ENCODE assay signal across 7 cellular contexts in the genomic region with DNA sequence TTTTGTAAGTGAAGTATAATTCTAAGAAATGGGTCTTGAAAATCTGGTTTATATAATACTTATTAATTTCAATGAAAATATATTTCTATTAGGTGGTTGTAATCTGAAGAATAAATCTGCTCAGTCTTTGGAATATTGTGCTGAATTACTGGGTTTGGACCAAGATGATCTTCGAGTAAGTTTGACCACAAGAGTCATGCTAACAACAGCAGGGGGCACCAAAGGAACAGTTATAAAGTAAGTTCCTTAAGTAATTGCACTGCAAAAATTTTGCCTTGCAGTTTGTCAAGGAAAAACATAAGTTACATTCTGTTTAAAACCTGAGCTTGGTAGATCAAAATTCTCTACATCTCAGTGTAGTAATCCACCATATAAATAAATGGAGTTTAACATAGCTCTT.
DNase-seq lines count a peak whose midpoint lies in the region; ATAC-seq and TF ChIP-seq lines count a peak whose summit lies in the region.

No MANE protein-coding gene starts in this region.

- no peaks in the 10 kb centered on the region for H3K27me3 Mint-ChIP-seq in Caco-2 (ENCODE audit: insufficient read depth, unreplicated experiment)
- H3K27me3 Mint-ChIP-seq in chondrocyte (ENCODE audit: low read depth): no peaks in the 10 kb centered on the region

- intact Hi-C loops in Caco-2 (cut with micrococcal nuclease; ENCODE audit: unreplicated experiment) (loop anchor here (1.0 kb wide), 1 partner anchor 77 kb away; no protein-coding TSS in a partner anchor), mucosa of descending colon (cut with DNase I, micrococcal nuclease) (no loop called here)

- H3K4me1 Mint-ChIP-seq in Caco-2 (ENCODE audit: low read depth, unreplicated experiment) (peaks cover 6% of the 10 kb centered on the region), chondrocyte (ENCODE audit: low read depth) (peaks cover 29% of the 10 kb centered on the region)

- no peak overlapping the region for H3K4me3 ChIP-seq in Caco-2 (ENCODE audit: low read depth, low read length)
- H3K4me3 ChIP-seq in mucosa of descending colon: no peak overlapping the region

- DNase-seq in Caco-2 (peak in 1 of 2 experiments; percentile 54), NCI-H82 (lab: John Stamatoyannopoulos, UW) (peak; percentile 79), chondrocyte (ENCODE audit: low spot score) (no peak), mucosa of descending colon (peak in 1 of 3 donors; percentile 81), cerebellum (ENCODE audit: low spot score) (no peak)

- TF ChIP-seq CTCF in Caco-2 (IDR thresholded peaks at IDR 0.05; ENCODE audit: insufficient read depth in 1 of 2, low read depth in 1 of 2, low read length in 1 of 2, severe bottlenecking in 1 of 2, unreplicated experiment in 1 of 2): peak; percentile 42 to 54
- peak; percentile 83 for TF ChIP-seq CTCF in chondrocyte (IDR thresholded peaks at IDR 0.05)
- TF ChIP-seq CTCF in mucosa of descending colon (IDR thresholded peaks at IDR 0.05): no peak

- no peaks in the 10 kb centered on the region for H3K27me3 ChIP-seq in Caco-2 (replicated peaks; ENCODE audit: control insufficient read depth, insufficient read depth, low read length)

- no peaks in the 10 kb centered on the region for H3K9me3 Mint-ChIP-seq in Caco-2 (ENCODE audit: unreplicated experiment)
- H3K9me3 Mint-ChIP-seq in chondrocyte (ENCODE audit: low read depth): no peaks in the 10 kb centered on the region

- no peaks in the 10 kb centered on the region for H3K9me3 ChIP-seq in Caco-2
- no peaks in the 10 kb centered on the region for H3K9me3 ChIP-seq in mucosa of descending colon

- POLR2A ChIA-PET in Caco-2 (lab: Charles Lee): no interaction called here

- BruUV-seq in Caco-2 (replicated peaks; lab: Mats Ljungman, UMichigan): no TSS peak

- H3K4me1 ChIP-seq in Caco-2: peaks cover 11% of the 10 kb centered on the region
- H3K4me1 ChIP-seq in mucosa of descending colon (ENCODE audit: low read depth): peaks cover 6% of the 10 kb centered on the region

- H3K27ac Mint-ChIP-seq in Caco-2 (ENCODE audit: unreplicated experiment) (no peak overlapping the region), chondrocyte (ENCODE audit: unreplicated experiment) (no peak overlapping the region)

- CTCF ChIA-PET in Caco-2 (lab: Charles Lee): interaction anchor here (1.3 kb wide), 1 partner anchor 38 kb away, joined by 6 read pairs; no protein-coding TSS in a partner anchor

- H3K36me3 ChIP-seq in Caco-2 (ENCODE audit: control insufficient read depth, insufficient read depth, low read length) (no peaks in the 10 kb centered on the region), mucosa of descending colon (ENCODE audit: low read depth) (no peaks in the 10 kb centered on the region)

- ATAC-seq in GM18867 (IDR thresholded peaks at IDR 0.05; ENCODE audit: unreplicated experiment): peak; percentile 48
- ATAC-seq in mucosa of descending colon: peak; percentile 41
- no peak for ATAC-seq in HG03025 (IDR thresholded peaks at IDR 0.05; ENCODE audit: low FRiP score, unreplicated experiment)

- H3K36me3 Mint-ChIP-seq in Caco-2 (ENCODE audit: insufficient read depth, unreplicated experiment) (peaks cover 11% of the 10 kb centered on the region), chondrocyte (ENCODE audit: low read depth) (peaks cover 12% of the 10 kb centered on the region)

- H3K4me3 Mint-ChIP-seq in Caco-2 (ENCODE audit: unreplicated experiment) (no peak overlapping the region), chondrocyte (ENCODE audit: unreplicated experiment) (no peak overlapping the region)
